8 cellular contexts compared by ENCODE assay signal in genomic region chr2:68318686-68319396, GRCh38. TPM values are rescaled to one million over a fixed set of nuclear protein-coding genes. Genes with fewer than 3 reads are reported as not detected.
DNase-seq lines count a peak whose midpoint lies in the region; TF ChIP-seq lines count a peak whose summit lies in the region.

No MANE protein-coding gene starts in this region.

- no peak for TF ChIP-seq CTCF in type B pancreatic cell (conservative IDR thresholded peaks at IDR 0.05)

- peak overlapping the region; percentile 56 to 77 (median 63) for H3K4me3 ChIP-seq in BLaER1 treated with 17β-estradiol and CSF1 and Interleukin-3, amounts not matched to agents 10 nM and 100 nM
- peak overlapping the region; percentile 63 for H3K4me3 ChIP-seq in ectodermal cell (ENCODE audit: insufficient read depth, low read depth, low read length)
- peak overlapping the region; percentile 11 for H3K4me3 ChIP-seq in mesendoderm (ENCODE audit: low read length)

- H2AK5ac ChIP-seq in mesendoderm (ENCODE audit: low read length): no peak overlapping the region

- no peak overlapping the region for H2BK15ac ChIP-seq in mesendoderm (replicated peaks; ENCODE audit: low read depth)

- H2BK120ac ChIP-seq in mesendoderm (ENCODE audit: low read depth, low read length): no peak overlapping the region

- H4K20me1 ChIP-seq in BLaER1 treated with 17β-estradiol and CSF1 and Interleukin-3, amounts not matched to agents 10 nM and 100 nM: no peaks in the 10 kb centered on the region

- H3K9ac ChIP-seq in BLaER1 treated with 17β-estradiol and CSF1 and Interleukin-3, amounts not matched to agents 10 nM and 100 nM: peak overlapping the region; percentile 57 to 84 (median 72); a peak in 20 of 22 replicates
- H3K9ac ChIP-seq in mesendoderm (ENCODE audit: low read length): peak overlapping the region; percentile 44

- peak overlapping the region in 8 of 11 experiments; percentile 26 to 74 (median 66); a peak in 13 of 22 replicates for H3K27ac ChIP-seq in BLaER1 treated with 17β-estradiol and CSF1 and Interleukin-3, amounts not matched to agents 10 nM and 100 nM
- H3K27ac ChIP-seq in ectodermal cell (ENCODE audit: insufficient read depth, low read depth, low read length, poor library complexity, severe bottlenecking) (no peak overlapping the region), mesendoderm (ENCODE audit: low read depth, low read length) (no peak overlapping the region)

- peak overlapping the region; percentile 86 for H3K4me3 Mint-ChIP-seq in type B pancreatic cell

- no peak overlapping the region for H3K18ac ChIP-seq in mesendoderm (ENCODE audit: low read length)

- WGBS in ectodermal cell, 2 experiments: 3% methylated on average over 40 of the region's 40 CpGs
- WGBS in mesendoderm (ENCODE audit: extremely low coverage, insufficient coverage, low lambda C conversion rate): no CpG with 5 or more reads among the region's 40 CpGs

- peaks cover 9 to 21% (median 12%) of the 10 kb centered on the region in 10 experiments; a peak in 16 of 20 replicates for H3K4me1 ChIP-seq in BLaER1 treated with 17β-estradiol and CSF1 and Interleukin-3, amounts not matched to agents 10 nM and 100 nM
- peaks cover 12% of the 10 kb centered on the region for H3K4me1 ChIP-seq in ectodermal cell (ENCODE audit: control insufficient read depth, insufficient read depth, low read length)
- no peaks in the 10 kb centered on the region for H3K4me1 ChIP-seq in mesendoderm (ENCODE audit: control insufficient read depth, low read depth, low read length)

- H3K79me1 ChIP-seq in mesendoderm (ENCODE audit: low read length): no peaks in the 10 kb centered on the region

- peak overlapping the region; percentile 83 to 97 (median 89) for H3K4me2 ChIP-seq in BLaER1 treated with 17β-estradiol and CSF1 and Interleukin-3, amounts not matched to agents 10 nM and 100 nM
- H3K4me2 ChIP-seq in mesendoderm (ENCODE audit: low read length): peak overlapping the region; percentile 97

- no peak overlapping the region for H4K8ac ChIP-seq in mesendoderm (ENCODE audit: low read depth, low read length)

- no peak overlapping the region for H2BK5ac ChIP-seq in mesendoderm (ENCODE audit: low read length)

- H3K4me1 Mint-ChIP-seq in type B pancreatic cell (ENCODE audit: unreplicated experiment): peaks cover 12% of the 10 kb centered on the region

- peaks cover 4 to 33% (median 27%) of the 10 kb centered on the region in 11 experiments; a peak in 20 of 22 replicates for H3K27me3 ChIP-seq in BLaER1 treated with 17β-estradiol and CSF1 and Interleukin-3, amounts not matched to agents 10 nM and 100 nM
- peaks cover 73% of the 10 kb centered on the region for H3K27me3 ChIP-seq in ectodermal cell (ENCODE audit: control insufficient read depth, insufficient read depth, low read length, poor library complexity, severe bottlenecking)
- H3K27me3 ChIP-seq in mesendoderm (ENCODE audit: insufficient read depth, low read length, poor library complexity): peaks cover 11% of the 10 kb centered on the region

- DNase-seq in NCI-H82 (lab: John Stamatoyannopoulos, UW) (peak; percentile 77), mesendoderm (no peak), type B pancreatic cell (ENCODE audit: extremely low spot score, unreplicated experiment) (no peak), NCI-H2029 (lab: John Stamatoyannopoulos, UW) (no peak), NCI-H1436 treated with DMSO at 0.1 percent for 48 hours (lab: John Stamatoyannopoulos, UW) (no peak)
- DNase-seq in effector CD8-positive, alpha-beta T cell (lab: John Stamatoyannopoulos, UW): no peak

- H3K9me3 Mint-ChIP-seq in type B pancreatic cell: no peaks in the 10 kb centered on the region

- H3K9me3 ChIP-seq in BLaER1 treated with 17β-estradiol and CSF1 and Interleukin-3, amounts not matched to agents 10 nM and 100 nM (replicated peaks in 1 of 11): peaks cover 0 to 12% (median 7%) of the 10 kb centered on the region in 11 experiments; a peak in 9 of 22 replicates
- H3K9me3 ChIP-seq in ectodermal cell (ENCODE audit: control insufficient read depth, low read length): no peaks in the 10 kb centered on the region

- H3K4ac ChIP-seq in mesendoderm (ENCODE audit: low read depth, low read length): no peak overlapping the region

- H3K27ac Mint-ChIP-seq in type B pancreatic cell: peak overlapping the region; percentile 39

- no peak overlapping the region for H3K23ac ChIP-seq in mesendoderm (ENCODE audit: low read length)

- peaks cover 0 to 6% (median 0%) of the 10 kb centered on the region in 11 experiments; a peak in 1 of 22 replicates for H3K36me3 ChIP-seq in BLaER1 treated with 17β-estradiol and CSF1 and Interleukin-3, amounts not matched to agents 10 nM and 100 nM
- H3K36me3 ChIP-seq in ectodermal cell (ENCODE audit: control insufficient read depth, insufficient read depth, low read length) (no peaks in the 10 kb centered on the region), mesendoderm (ENCODE audit: control insufficient read depth, insufficient read depth, low read length) (no peaks in the 10 kb centered on the region)

- no peak overlapping the region for H4K5ac ChIP-seq in mesendoderm (ENCODE audit: low read length)

- H3K79me2 ChIP-seq in mesendoderm (ENCODE audit: control insufficient read depth, insufficient read depth, low read length): no peaks in the 10 kb centered on the region

- H3K36me3 Mint-ChIP-seq in type B pancreatic cell: peaks cover 8% of the 10 kb centered on the region

- H3K56ac ChIP-seq in mesendoderm (ENCODE audit: low read length): peak overlapping the region; percentile 66

- H3K27me3 Mint-ChIP-seq in type B pancreatic cell: peaks cover 73% of the 10 kb centered on the region

RNA-seq across cellular contexts. Expression of gene CNRIP1, which starts 0.9 kb away (rescaled TPM):
- 9.3 TPM for polyA plus RNA-seq in ectodermal cell (2013, experiment 1 of 4)
- 7.4 TPM for polyA plus RNA-seq in ectodermal cell (2013, experiment 2 of 4)
- 5.1 TPM for polyA plus RNA-seq in ectodermal cell (2013, experiment 3 of 4)
- 5.1 TPM for polyA plus RNA-seq in ectodermal cell (2013, experiment 4 of 4)
- 1.2 TPM for polyA plus RNA-seq in mesendoderm (2013, experiment 1 of 2)
- 1.1 TPM for polyA plus RNA-seq in mesendoderm (2013, experiment 2 of 2)
- total RNA-seq in type B pancreatic cell (ENCODE audit: low replicate concordance): 0.36 and 15.0 TPM in 2 replicates

RNA-seq across cellular contexts. Expression of gene PLEK, which starts 46.2 kb away (rescaled TPM):
- polyA plus RNA-seq in ectodermal cell (2013, experiment 1 of 4): not detected
- polyA plus RNA-seq in ectodermal cell (2013, experiment 2 of 4): not detected
- not detected for polyA plus RNA-seq in ectodermal cell (2013, experiment 3 of 4)
- polyA plus RNA-seq in ectodermal cell (2013, experiment 4 of 4): not detected
- 0.01 TPM for polyA plus RNA-seq in mesendoderm (2013, experiment 1 of 2)
- polyA plus RNA-seq in mesendoderm (2013, experiment 2 of 2): 0.01 TPM
- total RNA-seq in type B pancreatic cell (ENCODE audit: low replicate concordance): not detected in 2 replicates

Comparison
In these comparisons a context has a peak if more than half of its experiments do, and no peak if none do; other contexts are left out.
1. H3K27ac ChIP-seq: peak in BLaER1 treated with 17β-estradiol and CSF1 and Interleukin-3, amounts not matched to agents 10 nM and 100 nM (8 of 11); none in ectodermal cell (single experiment) and mesendoderm (single experiment).
2. H3K4me3 ChIP-seq: peak in every context shown above with its lines; median percentile 63 in BLaER1 treated with 17β-estradiol and CSF1 and Interleukin-3, amounts not matched to agents 10 nM and 100 nM; 63 in ectodermal cell; 11 in mesendoderm.